Comparison of ENCODE assay signal across 16 cellular contexts in the genomic region with DNA sequence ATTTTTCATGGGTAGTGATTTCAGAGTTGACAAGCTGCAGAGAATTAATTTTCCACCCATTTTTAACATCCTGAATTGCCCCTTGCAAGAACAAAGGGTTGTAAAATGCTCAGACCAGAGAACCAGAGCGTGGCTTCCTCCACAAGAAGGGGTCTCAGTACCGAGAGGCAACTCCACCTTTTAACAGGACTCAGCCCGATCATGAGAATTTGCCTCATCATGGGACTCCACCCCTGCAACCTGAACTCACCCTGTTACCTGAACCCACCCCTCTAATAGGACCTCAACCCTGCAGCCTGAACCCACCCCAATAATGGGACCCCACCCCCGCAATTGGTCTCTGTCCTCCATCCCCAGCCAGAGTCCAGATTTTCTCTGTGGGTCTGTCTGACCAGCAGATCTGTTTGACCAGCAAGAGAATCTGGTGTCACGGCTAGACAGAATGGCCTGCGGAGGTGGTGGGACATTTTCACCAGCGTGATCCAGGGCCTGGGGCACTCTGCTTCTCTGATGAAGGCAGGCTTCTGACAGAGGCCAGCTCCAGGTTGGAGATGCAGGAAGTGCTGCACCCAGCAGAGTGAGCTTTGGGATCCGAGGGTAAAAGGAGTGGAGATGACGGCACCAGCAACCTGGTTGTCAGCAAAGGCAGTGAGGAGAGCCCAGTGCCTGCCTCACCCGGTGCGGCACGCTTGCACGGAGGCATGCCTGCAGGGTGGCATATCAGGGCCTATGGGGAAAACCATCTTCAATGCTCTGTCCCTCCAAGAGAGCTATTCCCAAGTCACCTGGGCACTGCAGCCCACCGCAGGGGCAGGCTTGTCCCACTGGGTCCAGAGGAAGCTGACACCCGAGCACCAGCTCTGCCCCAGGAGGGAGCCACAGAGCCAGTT.
"Had no signal": no experiment of that assay in that cellular context is flagged by ENCODE, and none has a peak within 500 bp of the region (broad histone marks: within the 10 kb centered on the region; RNA-seq: fewer than 3 reads in every experiment).

No MANE protein-coding gene starts in this region.

- H3K4me1 ChIP-seq: right lobe of liver had no signal

- H3K36me3 ChIP-seq: cardiac muscle cell, right lobe of liver had no signal

- H3K27me3 ChIP-seq: cardiac muscle cell, right lobe of liver had no signal

- FAIRE-seq: islet of Langerhans, urothelium cell line had no signal

- H3K4me3 ChIP-seq: cardiac muscle cell, lung, right lobe of liver had no signal

- H3K9me3 ChIP-seq: right lobe of liver had no signal

- DNase-seq: activated CD4-positive, alpha-beta T cell treated with anti-CD3 and anti-CD28 coated beads, Interleukin-2, amount 10 ng/mL, durations not matched to agents 7 days and 5 days; activated CD8-positive, alpha-beta T cell treated with anti-CD3 and anti-CD28 coated beads, Interleukin-2, amount 10 ng/mL, durations not matched to agents 7 days and 5 days; activated gamma-delta T cell treated with Interleukin-2 at 50 U/mL for 16 hours; activated naive CD8-positive, alpha-beta T cell treated with anti-CD3 and anti-CD28 coated beads for 36 hours; activated T-cell treated with anti-CD3 and anti-CD28 coated beads, Interleukin-2, amount 50 U/mL, for 72 hours; amniotic stem cell; dermis blood vessel endothelial cell; effector memory CD8-positive, alpha-beta T cell; midbrain; stimulated activated CD4-positive, alpha-beta T cell treated with anti-CD3 and anti-CD28 coated beads, Interleukin-4, amount 100 ng/mL, for 4 hours had no signal

- ATAC-seq: activated CD8-positive, alpha-beta T cell treated with anti-CD3 and anti-CD28 coated beads, Interleukin-2, amount 10 ng/mL, durations not matched to agents 7 days and 5 days; activated T-cell treated with anti-CD3 and anti-CD28 coated beads, Interleukin-2, amount 50 U/mL, for 72 hours; effector memory CD8-positive, alpha-beta T cell; right lobe of liver; stimulated activated memory B cell treated with anti-CD40 and anti-IgM and Interleukin-4, amounts not matched to agents 10 μg/mL and 1 μg/mL and 100 μg/mL, for 72 hours had no signal

- H3K27ac ChIP-seq: cardiac muscle cell, right lobe of liver had no signal
